11 cellular contexts compared by ENCODE assay signal in the genomic region with DNA sequence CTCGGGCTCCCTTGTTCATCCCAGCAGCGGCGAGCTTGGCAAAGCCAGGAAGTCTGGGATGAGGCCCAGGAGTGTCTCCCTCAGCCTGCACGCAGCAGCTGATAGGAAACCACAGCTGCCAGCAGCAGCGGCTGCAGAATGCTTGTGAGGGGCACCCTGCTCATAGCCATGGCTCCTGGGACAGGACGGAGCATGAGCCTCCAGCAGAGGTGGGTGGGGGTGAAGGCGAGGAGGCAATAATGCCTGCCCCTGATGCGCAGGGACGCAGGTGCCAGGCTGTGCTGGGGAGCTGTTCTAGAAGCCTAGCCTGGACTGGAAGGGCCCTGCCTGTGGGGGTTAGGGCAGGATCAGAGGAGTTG.
DNase-seq lines count a peak whose midpoint lies in the region; ATAC-seq and TF ChIP-seq lines count a peak whose summit lies in the region.
"Had no signal": no experiment of that assay in that cellular context is flagged by ENCODE, and none has a peak within 500 bp of the region (broad histone marks: within the 10 kb centered on the region; RNA-seq: fewer than 3 reads in every experiment).

No MANE protein-coding gene starts in this region.

- POLR2A ChIA-PET in RWPE1 (lab: Yijun Ruan, JAX; ENCODE audit: low non-redundant PET): no interaction called here

- CTCF ChIA-PET in RWPE1 (lab: Yijun Ruan, JAX): no interaction called here

- peaks cover 25% of the 10 kb centered on the region for H3K4me1 Mint-ChIP-seq in osteocyte (ENCODE audit: unreplicated experiment)

- DNase-seq in G401 (ENCODE audit: low spot score): peak; percentile 62
- no peak for DNase-seq in RWPE1 (ENCODE audit: low spot score)
- peak; percentile 5 for DNase-seq in fibroblast of gingiva (ENCODE audit: low read depth)
- DNase-seq in osteocyte (ENCODE audit: extremely low spot score, unreplicated experiment): peak; percentile 70
- DNase-seq in NCI-H146 treated with DMSO at 0.1 percent for 48 hours (lab: John Stamatoyannopoulos, UW; ENCODE audit: unreplicated experiment): no peak
- no peak for DNase-seq in GM19238 (ENCODE audit: insufficient read length, low spot score)
- DNase-seq: adrenal gland, NCI-H2029, Peyer's patch had no signal

- ATAC-seq in HG03442 (IDR thresholded peaks at IDR 0.05; ENCODE audit: unreplicated experiment): no peak
- no peak for ATAC-seq in HG02610 (IDR thresholded peaks at IDR 0.05; ENCODE audit: unreplicated experiment)

- in situ Hi-C loops in G401 (cut with HindIII; ENCODE audit: low sequenced_read_pairs): no loop called here

- H3K36me3 Mint-ChIP-seq in osteocyte (ENCODE audit: unreplicated experiment): no peaks in the 10 kb centered on the region

- peak overlapping the region; percentile 80 for H3K27ac ChIP-seq in RWPE1
- H3K27ac ChIP-seq: adrenal gland had no signal

- no peak overlapping the region for H3K27ac Mint-ChIP-seq in osteocyte (ENCODE audit: unreplicated experiment)

- peaks cover 5% of the 10 kb centered on the region for H3K27me3 Mint-ChIP-seq in osteocyte (ENCODE audit: unreplicated experiment)

- peaks cover 4% of the 10 kb centered on the region for H3K9me3 Mint-ChIP-seq in osteocyte (ENCODE audit: unreplicated experiment)

- no peak for TF ChIP-seq CTCF in RWPE1 (conservative IDR thresholded peaks at IDR 0.05; ENCODE audit: low read depth)
- TF ChIP-seq CTCF in osteocyte (IDR thresholded peaks at IDR 0.05): no peak

- H3K4me3 Mint-ChIP-seq in osteocyte (ENCODE audit: unreplicated experiment): no peak overlapping the region

Comparison
In these comparisons a context has a peak if more than half of its experiments do, and no peak if none do; other contexts are left out.
1. DNase-seq: peak in G401 (single experiment), fibroblast of gingiva (single experiment) and osteocyte (single experiment); none in RWPE1 (single experiment), NCI-H146 treated with DMSO at 0.1 percent for 48 hours (single experiment) and GM19238 (single experiment).